In genomic region chr1:38292969-38293368, GRCh38 we compare ENCODE assay signal across 22 cellular contexts.
A peak's percentile ranks its signal among the peaks of the same experiment; 100 is the strongest.
DNase-seq lines count a peak whose midpoint lies in the region; ATAC-seq, FAIRE-seq and TF ChIP-seq lines count a peak whose summit lies in the region.
"Had no signal": no experiment of that assay in that cellular context is flagged by ENCODE, and none has a peak within 500 bp of the region (broad histone marks: within the 10 kb centered on the region; RNA-seq: fewer than 3 reads in every experiment).

No MANE protein-coding gene starts in this region.

- DNase-seq in H9 (no peak), K562 (ENCODE audit: extremely low read depth in 1 of 4, low spot score in 3 of 4) (no peak), retina (peak; percentile 29), Ammon's horn (ENCODE audit: low spot score) (no peak)
- DNase-seq: ACHN; CD4-positive, alpha-beta memory T cell; DMS153; DMS79; GDM1; Karpas-422; KBM-7 had no signal

- H2BK20ac ChIP-seq in H9 (ENCODE audit: low read depth, low read length, poor library complexity, severe bottlenecking), result no peak overlapping the region

- no peak overlapping the region for H3K4ac ChIP-seq in H9 (ENCODE audit: low read depth, low read length)

- H2BK15ac ChIP-seq in H9 (ENCODE audit: low read depth, low read length), result no peak overlapping the region

- no peak overlapping the region for H4K91ac ChIP-seq in H9 (ENCODE audit: insufficient read length, low read depth, low read length)

- H3K36me3 Mint-ChIP-seq in H9 (ENCODE audit: insufficient read depth in 1 of 3, low read depth in 3 of 3) (peaks cover 2 to 12% (median 3%) of the 10 kb centered on the region in 3 experiments; a peak in 4 of 7 replicates), nephron (ENCODE audit: low read depth) (no peaks in the 10 kb centered on the region)
- H3K36me3 Mint-ChIP-seq in stimulated activated memory B cell treated with anti-CD40 and anti-IgM and Interleukin-4, amounts not matched to agents 10 μg/mL and 1 μg/mL and 100 μg/mL, for 72 hours, result peaks cover 5% of the 10 kb centered on the region
- H3K36me3 Mint-ChIP-seq: CD14-positive monocyte; CD4-positive, alpha-beta memory T cell had no signal

- no peak for TF ChIP-seq EP300 in K562 (IDR thresholded peaks at IDR 0.05; ENCODE audit: low read length)

- H3K4me2 ChIP-seq in H9 (ENCODE audit: insufficient read depth, insufficient read length, low read length) (no peak overlapping the region), K562 (ENCODE audit: insufficient read depth, low read length) (no peak overlapping the region)
- H3K4me2 ChIP-seq: BLaER1 had no signal

- no CpG with 5 or more reads among the region's 3 CpGs for WGBS in H9 (ENCODE audit: extremely low coverage, insufficient read length, low lambda C conversion rate)
- WGBS in K562 (ENCODE audit: insufficient coverage, low coverage, missing lambda C conversion rate), result 37% methylated on average over 3 of the region's 3 CpGs

- H3K14ac ChIP-seq in H9 (ENCODE audit: insufficient read depth, low read length), result no peak overlapping the region

- no peak overlapping the region for H4K5ac ChIP-seq in H9 (ENCODE audit: insufficient read length, low read depth, low read length)

- H3K23ac ChIP-seq in H9 (ENCODE audit: insufficient read length, low read depth, low read length), result no peak overlapping the region

- FAIRE-seq in K562 (lab: Jason Lieb, UNC), result no peak
- FAIRE-seq: A204.1, GM12892, GM18507, H54 had no signal

- TF ChIP-seq CTCF in H9 (conservative IDR thresholded peaks at IDR 0.05), result no peak
- TF ChIP-seq CTCF in K562 (IDR thresholded peaks at IDR 0.05 in 2 of 3, conservative IDR thresholded peaks at IDR 0.05 in 1 of 3; ENCODE audit: insufficient read depth in 2 of 3, low read depth in 1 of 3, low read length in 3 of 3), result no peak
- no peak for TF ChIP-seq CTCF in nephron (IDR thresholded peaks at IDR 0.05; ENCODE audit: unreplicated experiment in 3 of 3)

- no peaks in the 10 kb centered on the region for H3K9me1 ChIP-seq in K562 (ENCODE audit: control insufficient read depth, insufficient read depth, low read length)

- POLR2A ChIA-PET in K562 (lab: Yijun Ruan, JAX), result interaction anchor here (0.9 to 1.5 kb wide), 4 partner anchors 7 to 16 kb away, joined by 3 to 7 read pairs (median 4); no protein-coding TSS in a partner anchor

- H2AK5ac ChIP-seq in H9 (ENCODE audit: insufficient read length, low read length), result no peak overlapping the region

- no peak for TF ChIP-seq POLR2A in K562 (conservative IDR thresholded peaks at IDR 0.05)

- H3K9me3 ChIP-seq in H9 (ENCODE audit: control insufficient read depth, low read depth, low read length) (no peaks in the 10 kb centered on the region), K562 (replicated peaks; ENCODE audit: control insufficient read depth, insufficient read depth, low read depth, low read length) (no peaks in the 10 kb centered on the region)
- H3K9me3 ChIP-seq: BLaER1 had no signal

- intact Hi-C loops in K562 (cut with micrococcal nuclease), result no loop called here

- H3K27me3 ChIP-seq in H9 (ENCODE audit: insufficient read depth, low read length) (no peaks in the 10 kb centered on the region; the same call in 1 of the 2 replicates), K562 (ENCODE audit: control insufficient read depth in 2 of 2, insufficient read depth in 2 of 2, low read length in 2 of 2) (no peaks in the 10 kb centered on the region)
- H3K27me3 ChIP-seq: BLaER1 had no signal

- H3K36me3 ChIP-seq in K562 (ENCODE audit: control insufficient read depth, insufficient read depth, low read length), result no peaks in the 10 kb centered on the region
- H3K36me3 ChIP-seq: BLaER1 had no signal

- ATAC-seq in K562 (peak; percentile 36), GM21360 (IDR thresholded peaks at IDR 0.05; ENCODE audit: unreplicated experiment) (no peak), HG03097 (IDR thresholded peaks at IDR 0.05; ENCODE audit: low FRiP score, unreplicated experiment) (no peak)
- ATAC-seq in stimulated activated memory B cell treated with anti-CD40 and anti-IgM and Interleukin-4, amounts not matched to agents 10 μg/mL and 1 μg/mL and 100 μg/mL, for 72 hours, result no peak
- ATAC-seq: HCT116 had no signal

- no peak overlapping the region for H3K4me3 ChIP-seq in K562
- H3K4me3 ChIP-seq: BLaER1 had no signal

- H3K4me1 ChIP-seq in H9 (ENCODE audit: insufficient read depth, low read length), result no peaks in the 10 kb centered on the region; the same call in 1 of the 2 replicates
- H3K4me1 ChIP-seq in K562 (replicated peaks in 1 of 2; ENCODE audit: control insufficient read depth in 2 of 2, insufficient read depth in 2 of 2, low read length in 2 of 2), result peaks cover 14 to 16% of the 10 kb centered on the region in 2 experiments

- H3K27me3 Mint-ChIP-seq in H9 (ENCODE audit: low read depth) (peaks cover 16% of the 10 kb centered on the region), nephron (ENCODE audit: low read depth) (peaks cover 46% of the 10 kb centered on the region)
- peaks cover 42% of the 10 kb centered on the region for H3K27me3 Mint-ChIP-seq in stimulated activated memory B cell treated with anti-CD40 and anti-IgM and Interleukin-4, amounts not matched to agents 10 μg/mL and 1 μg/mL and 100 μg/mL, for 72 hours

- H2BK5ac ChIP-seq in H9 (ENCODE audit: insufficient read length, low read length), result no peak overlapping the region

- H3K27ac Mint-ChIP-seq in H9 (peak overlapping the region in 1 of 3 experiments; percentile 25; a peak in 1 of 7 replicates), nephron (peak overlapping the region in 1 of 3 experiments; percentile 37)
- no peak overlapping the region for H3K27ac Mint-ChIP-seq in stimulated activated memory B cell treated with anti-CD40 and anti-IgM and Interleukin-4, amounts not matched to agents 10 μg/mL and 1 μg/mL and 100 μg/mL, for 72 hours
- H3K27ac Mint-ChIP-seq: CD14-positive monocyte; CD4-positive, alpha-beta memory T cell had no signal

- peaks cover 4 to 10% of the 10 kb centered on the region in 2 experiments; a peak in 3 of 5 replicates for H3K9me3 Mint-ChIP-seq in H9
- no peaks in the 10 kb centered on the region for H3K9me3 Mint-ChIP-seq in nephron
- H3K9me3 Mint-ChIP-seq in stimulated activated memory B cell treated with anti-CD40 and anti-IgM and Interleukin-4, amounts not matched to agents 10 μg/mL and 1 μg/mL and 100 μg/mL, for 72 hours, result peaks cover 4% of the 10 kb centered on the region

- H3K18ac ChIP-seq in H9 (ENCODE audit: insufficient read length, low read depth, low read length), result peak overlapping the region; percentile 0

- H3K79me2 ChIP-seq in H9 (ENCODE audit: insufficient read depth, low read length), result no peaks in the 10 kb centered on the region
- H3K79me2 ChIP-seq in K562 (ENCODE audit: control insufficient read depth, insufficient read depth, low read length), result no peaks in the 10 kb centered on the region

- H4K20me1 ChIP-seq in H9 (ENCODE audit: control insufficient read depth, insufficient read depth, insufficient read length) (no peaks in the 10 kb centered on the region), K562 (replicated peaks; ENCODE audit: control insufficient read depth, insufficient read depth, low read length) (no peaks in the 10 kb centered on the region)
- H4K20me1 ChIP-seq: BLaER1 had no signal

- no peaks in the 10 kb centered on the region for H3K23me2 ChIP-seq in H9 (ENCODE audit: insufficient read length, low read depth, low read length, poor library complexity, severe bottlenecking)

- no peak overlapping the region for H2BK120ac ChIP-seq in H9 (ENCODE audit: low read depth, low read length, poor library complexity, severe bottlenecking)

- BruUV-seq in K562 (replicated peaks; lab: Mats Ljungman, UMichigan), result no TSS peak

- H3T11ph ChIP-seq in H9 (ENCODE audit: low read length), result no peak overlapping the region

- peak overlapping the region in 1 of 2 experiments; percentile 30; a peak in 2 of 5 replicates for H3K4me3 Mint-ChIP-seq in H9
- peak overlapping the region in 2 of 3 experiments; percentile 50 to 60 for H3K4me3 Mint-ChIP-seq in nephron
- no peak overlapping the region for H3K4me3 Mint-ChIP-seq in stimulated activated memory B cell treated with anti-CD40 and anti-IgM and Interleukin-4, amounts not matched to agents 10 μg/mL and 1 μg/mL and 100 μg/mL, for 72 hours
- H3K4me3 Mint-ChIP-seq: CD4-positive, alpha-beta memory T cell had no signal

- H2AFZ ChIP-seq in H9 (ENCODE audit: low read length) (no peak overlapping the region), K562 (ENCODE audit: low read depth, low read length) (peak overlapping the region; percentile 96)

- H2BK12ac ChIP-seq in H9 (ENCODE audit: insufficient read length, low read depth, low read length), result no peak overlapping the region

- CTCF ChIA-PET in K562 (lab: Yijun Ruan, JAX; ENCODE audit: low intra/inter-chr PET ratio), result no interaction called here

- no peak overlapping the region for H3K56ac ChIP-seq in H9 (ENCODE audit: insufficient read length, low read depth, low read length)

- H3K4me1 Mint-ChIP-seq in H9 (peaks cover 21 to 35% of the 10 kb centered on the region in 2 experiments), nephron (peaks cover 25% of the 10 kb centered on the region)
- H3K4me1 Mint-ChIP-seq in stimulated activated memory B cell treated with anti-CD40 and anti-IgM and Interleukin-4, amounts not matched to agents 10 μg/mL and 1 μg/mL and 100 μg/mL, for 72 hours, result peaks cover 14% of the 10 kb centered on the region

- no peak overlapping the region for H3K9ac ChIP-seq in H9 (ENCODE audit: extremely low read depth, insufficient read length, low read length)
- 0 out of 4 replicates have a peak overlapping the region, but pooled peaks of 1 of the 2 experiments have one; percentile 60 for H3K9ac ChIP-seq in K562 (ENCODE audit: insufficient read depth in 1 of 2, low read depth in 2 of 2, low read length in 2 of 2)
- H3K9ac ChIP-seq: BLaER1 had no signal

- in situ Hi-C loops in K562 (cut with MboI), result no loop called here

- H3K79me1 ChIP-seq in H9 (ENCODE audit: insufficient read depth, low read depth, low read length, poor library complexity, severe bottlenecking), result no peaks in the 10 kb centered on the region

- no peak overlapping the region for H4K8ac ChIP-seq in H9 (replicated peaks; ENCODE audit: insufficient read length, low read depth, low read length)

- H3K27ac ChIP-seq in H9 (ENCODE audit: insufficient read length, low read depth, low read length), result no peak overlapping the region
- no peak overlapping the region for H3K27ac ChIP-seq in K562 (ENCODE audit: extremely low read depth, low read depth, low read length)
- H3K27ac ChIP-seq: BLaER1 had no signal

- no peak for TF ChIP-seq RAD21 in K562 (CRISPR knock-in tag; conservative IDR thresholded peaks at IDR 0.05 in 1 of 2, IDR thresholded peaks at IDR 0.05 in 1 of 2)

TF ChIP-seq in K562, 482 proteins besides CTCF, POLR2A, EP300 and RAD21:
- TF ChIP-seq SMAD3 (CRISPR knock-in tag; conservative IDR thresholded peaks at IDR 0.05) (no peak), GTF2A2 (tag; IDR thresholded peaks at IDR 0.05) (no peak), NONO (IDR thresholded peaks at IDR 0.05; ENCODE audit: low read depth in 2 of 2, low read length in 1 of 2) (no peak), ZNF165 (CRISPR knock-in tag; IDR thresholded peaks at IDR 0.05; ENCODE audit: borderline replicate concordance) (no peak), TRIM28 (IDR thresholded peaks at IDR 0.05) (no peak), ADNP (tag; IDR thresholded peaks at IDR 0.05) (no peak), MCM2 (IDR thresholded peaks at IDR 0.05; ENCODE audit: low read depth) (no peak)
